Comparison of ENCODE assay signal across 21 cellular contexts in genomic region chr3:18843930-18844329, GRCh38.
A peak's percentile ranks its signal among the peaks of the same experiment; 100 is the strongest.
DNase-seq lines count a peak whose midpoint lies in the region; ATAC-seq and TF ChIP-seq lines count a peak whose summit lies in the region.
"Had no signal": no experiment of that assay in that cellular context is flagged by ENCODE, and none has a peak within 500 bp of the region (broad histone marks: within the 10 kb centered on the region; RNA-seq: fewer than 3 reads in every experiment).

No MANE protein-coding gene starts in this region.

- DNase-seq in activated CD4-positive, alpha-beta T cell treated with anti-CD3 and anti-CD28 coated beads, Interleukin-2, amount 10 ng/mL, durations not matched to agents 24 days and 14 days: no peak
- no peak for DNase-seq in activated CD4-positive, alpha-beta T cell treated with anti-CD3 and anti-CD28 coated beads, Interleukin-2, amount 50 U/mL, for 48 hours
- DNase-seq in OCI-LY7 (ENCODE audit: low spot score) (no peak), GM03348 (ENCODE audit: low spot score) (no peak)
- DNase-seq: CD4-positive, CD25-positive, alpha-beta regulatory T cell; HCEC 1CT; Kasumi-1; MG63; NCI-H2029; NCI-H446; NCI-H524 treated with DMSO at 0.1 percent for 48 hours; NCI-H774; NK-92 treated with Interleukin-12 subunit alpha and Interleukin-12 subunit beta, amount 100 ng/mL, for 24 hours; SHP77 had no signal

- H3K27me3 Mint-ChIP-seq in activated CD4-positive, alpha-beta T cell treated with anti-CD3 and anti-CD28 coated beads, Interleukin-2, amount 10 ng/mL, durations not matched to agents 24 days and 14 days: no peaks in the 10 kb centered on the region
- H3K27me3 Mint-ChIP-seq: CD4-positive, CD25-positive, alpha-beta regulatory T cell; IgD-negative memory B cell had no signal

- POLR2A ChIA-PET in OCI-LY7 (lab: Charles Lee): interaction anchor here (1.1 kb wide), 1 partner anchor 146 kb away, joined by 4 read pairs; no protein-coding TSS in a partner anchor

- H3K27ac ChIP-seq in KMS-11: no peak overlapping the region
- no peak overlapping the region for H3K27ac ChIP-seq in OCI-LY7 (ENCODE audit: low read depth, low read length, poor library complexity, severe bottlenecking)
- H3K27ac ChIP-seq: BLaER1, HL-60, RWPE1 had no signal

- H3K4me1 Mint-ChIP-seq in activated CD4-positive, alpha-beta T cell treated with anti-CD3 and anti-CD28 coated beads, Interleukin-2, amount 10 ng/mL, durations not matched to agents 24 days and 14 days: peaks cover 19% of the 10 kb centered on the region

- H3K4me1 ChIP-seq in KMS-11 (ENCODE audit: low read depth, poor library complexity, severe bottlenecking): peaks cover 17% of the 10 kb centered on the region
- H3K4me1 ChIP-seq in OCI-LY7 (ENCODE audit: insufficient read depth, low read length, poor library complexity, severe bottlenecking): peaks cover 23% of the 10 kb centered on the region
- H3K4me1 ChIP-seq: BLaER1 had no signal

- H4K20me1 ChIP-seq in KMS-11 (ENCODE audit: insufficient read depth): no peaks in the 10 kb centered on the region
- H4K20me1 ChIP-seq in OCI-LY7 (ENCODE audit: insufficient read depth, low read length): no peaks in the 10 kb centered on the region
- H4K20me1 ChIP-seq: BLaER1 had no signal

- peak overlapping the region; percentile 68; the same call in 1 of the 2 replicates for H3K4me2 ChIP-seq in KMS-11
- peak overlapping the region; percentile 45 for H3K4me2 ChIP-seq in OCI-LY7 (ENCODE audit: low read length)
- H3K4me2 ChIP-seq: BLaER1 had no signal

- H3K4me3 Mint-ChIP-seq in activated CD4-positive, alpha-beta T cell treated with anti-CD3 and anti-CD28 coated beads, Interleukin-2, amount 10 ng/mL, durations not matched to agents 24 days and 14 days: peak overlapping the region; percentile 27
- H3K4me3 Mint-ChIP-seq: CD4-positive, CD25-positive, alpha-beta regulatory T cell; IgD-negative memory B cell had no signal

- no peaks in the 10 kb centered on the region for H3K36me3 Mint-ChIP-seq in activated CD4-positive, alpha-beta T cell treated with anti-CD3 and anti-CD28 coated beads, Interleukin-2, amount 10 ng/mL, durations not matched to agents 24 days and 14 days (ENCODE audit: low read depth)
- H3K36me3 Mint-ChIP-seq: CD4-positive, CD25-positive, alpha-beta regulatory T cell; IgD-negative memory B cell had no signal

- H2AFZ ChIP-seq in KMS-11 (ENCODE audit: low read depth) (no peak overlapping the region; the same call in 1 of the 2 replicates), OCI-LY7 (ENCODE audit: low read length) (peak overlapping the region; percentile 78)

- H3K27me3 ChIP-seq in KMS-11 (ENCODE audit: insufficient read depth, low read depth): no peaks in the 10 kb centered on the region
- H3K27me3 ChIP-seq: BLaER1, MG63 had no signal

- no peak overlapping the region for H3K27ac Mint-ChIP-seq in activated CD4-positive, alpha-beta T cell treated with anti-CD3 and anti-CD28 coated beads, Interleukin-2, amount 10 ng/mL, durations not matched to agents 24 days and 14 days
- H3K27ac Mint-ChIP-seq: CD4-positive, CD25-positive, alpha-beta regulatory T cell had no signal

- CTCF ChIA-PET in OCI-LY7 (lab: Charles Lee; ENCODE audit: unreplicated experiment): no interaction called here

- H3K36me3 ChIP-seq in KMS-11 (ENCODE audit: insufficient read depth): no peaks in the 10 kb centered on the region
- no peaks in the 10 kb centered on the region for H3K36me3 ChIP-seq in OCI-LY7 (ENCODE audit: insufficient read depth, low read length)
- H3K36me3 ChIP-seq: BLaER1, MG63 had no signal

- H3K4me3 ChIP-seq in KMS-11 (IDR thresholded peaks at IDR 0.05; ENCODE audit: insufficient read depth, low read depth, low read length): no peak overlapping the region
- H3K4me3 ChIP-seq in OCI-LY7 (ENCODE audit: low read depth, low read length, poor library complexity, severe bottlenecking): no peak overlapping the region
- H3K4me3 ChIP-seq: BLaER1, MG63 had no signal

- intact Hi-C loops in activated CD4-positive, alpha-beta T cell treated with anti-CD3 and anti-CD28 coated beads, Interleukin-2, amount 10 ng/mL, durations not matched to agents 24 days and 14 days (cut with micrococcal nuclease): no loop called here
- intact Hi-C loops in OCI-LY7 (cut with micrococcal nuclease; ENCODE audit: unreplicated experiment): no loop called here

- H3K79me2 ChIP-seq in KMS-11 (ENCODE audit: insufficient read depth, low read depth) (no peaks in the 10 kb centered on the region), OCI-LY7 (ENCODE audit: insufficient read depth, low read depth, low read length) (no peaks in the 10 kb centered on the region)

- no peak overlapping the region for H3K9ac ChIP-seq in KMS-11
- H3K9ac ChIP-seq: BLaER1 had no signal

- TF ChIP-seq CTCF in KMS-11 (conservative IDR thresholded peaks at IDR 0.05; ENCODE audit: low read depth, low read length) (no peak), OCI-LY7 (conservative IDR thresholded peaks at IDR 0.05; ENCODE audit: low read length) (no peak)

- BruUV-seq in OCI-LY7 (replicated peaks; lab: Mats Ljungman, UMichigan): no TSS peak

- no peaks in the 10 kb centered on the region for H3K9me3 Mint-ChIP-seq in activated CD4-positive, alpha-beta T cell treated with anti-CD3 and anti-CD28 coated beads, Interleukin-2, amount 10 ng/mL, durations not matched to agents 24 days and 14 days
- H3K9me3 Mint-ChIP-seq: CD4-positive, CD25-positive, alpha-beta regulatory T cell; IgD-negative memory B cell had no signal

- ATAC-seq in GM18502 (IDR thresholded peaks at IDR 0.05; ENCODE audit: poor library complexity, unreplicated experiment) (no peak), HG03571 (IDR thresholded peaks at IDR 0.05; ENCODE audit: unreplicated experiment) (no peak)

- no peaks in the 10 kb centered on the region for H3K9me2 ChIP-seq in OCI-LY7 (ENCODE audit: insufficient read depth, low read length)

- no peaks in the 10 kb centered on the region for H3K9me3 ChIP-seq in OCI-LY7 (ENCODE audit: low read length)
- H3K9me3 ChIP-seq: BLaER1, MG63 had no signal
